8 cellular contexts compared by ENCODE assay signal in genomic region chr15:55498109-55498938, GRCh38. TPM values are rescaled to one million over a fixed set of nuclear protein-coding genes. Genes with fewer than 3 reads are reported as not detected.
DNase-seq lines count a peak whose midpoint lies in the region; ATAC-seq and TF ChIP-seq lines count a peak whose summit lies in the region.
"Not testable (repeated sequence)": the region's sequence is repeated elsewhere in the genome, so short reads cannot be mapped to it uniquely, and the experiment has no call there.

No MANE protein-coding gene starts in this region.

- in situ Hi-C loops in KBM-7 (cut with MboI; ENCODE audit: low pct_unique_long_range_greater_than_20kb, low sequenced_read_pairs) = not testable (repeated sequence)

- H3K4me3 ChIP-seq in DOHH2 (ENCODE audit: low read length) (peak overlapping the region; percentile 44), fibroblast of pulmonary artery (replicated peaks; ENCODE audit: low read depth, low read length) (peak overlapping the region; percentile 89)

- peak overlapping the region; percentile 25 for H3K27ac Mint-ChIP-seq in activated T-helper 17 cell treated with anti-CD3 and anti-CD28 coated beads, Interleukin-2, amount 50 U/mL, for 72 hours
- H3K27ac Mint-ChIP-seq in natural killer cell = peak overlapping the region; percentile 54 to 59
- not testable (repeated sequence) for H3K27ac Mint-ChIP-seq in stimulated activated effector memory CD8-positive, alpha-beta T cell treated with anti-CD3 and anti-CD28 coated beads, Interleukin-12 subunit alpha, Interleukin-12 subunit beta, amount 100 ng/mL, for 72 hours

- not testable (repeated sequence) for H3K9me3 ChIP-seq in DOHH2 (ENCODE audit: control insufficient read depth, insufficient read depth, low read length)

- intact Hi-C loops in natural killer cell (cut with micrococcal nuclease) = not testable (repeated sequence)

- not testable (repeated sequence) for H3K79me2 ChIP-seq in DOHH2 (ENCODE audit: control insufficient read depth, low read length)

- H3F3A ChIP-seq in DOHH2 (ENCODE audit: control insufficient read depth, insufficient read depth) = not testable (repeated sequence)

- H3K4me1 Mint-ChIP-seq in activated T-helper 17 cell treated with anti-CD3 and anti-CD28 coated beads, Interleukin-2, amount 50 U/mL, for 72 hours; stimulated activated effector memory CD8-positive, alpha-beta T cell treated with anti-CD3 and anti-CD28 coated beads, Interleukin-12 subunit alpha, Interleukin-12 subunit beta, amount 100 ng/mL, for 72 hours: not testable (repeated sequence)
- peaks cover 10 to 12% of the 10 kb centered on the region in 2 donors for H3K4me1 Mint-ChIP-seq in natural killer cell

- H3K36me3 ChIP-seq in DOHH2 (ENCODE audit: control insufficient read depth, low read length) = not testable (repeated sequence)

- ATAC-seq in GM21825 (IDR thresholded peaks at IDR 0.05; ENCODE audit: unreplicated experiment) (peak; percentile 99), natural killer cell (peak; percentile 83 to 91 (median 88))
- ATAC-seq in activated T-helper 17 cell treated with anti-CD3 and anti-CD28 coated beads, Interleukin-2, amount 50 U/mL, for 72 hours (replicated peaks) = peak; percentile 99
- peak; percentile 97 for ATAC-seq in stimulated activated effector memory CD8-positive, alpha-beta T cell treated with anti-CD3 and anti-CD28 coated beads, Interleukin-12 subunit alpha, Interleukin-12 subunit beta, amount 100 ng/mL, for 72 hours

- H3K36me3 Mint-ChIP-seq in activated T-helper 17 cell treated with anti-CD3 and anti-CD28 coated beads, Interleukin-2, amount 50 U/mL, for 72 hours (ENCODE audit: low read depth); natural killer cell; stimulated activated effector memory CD8-positive, alpha-beta T cell treated with anti-CD3 and anti-CD28 coated beads, Interleukin-12 subunit alpha, Interleukin-12 subunit beta, amount 100 ng/mL, for 72 hours: not testable (repeated sequence)

- not testable (repeated sequence) for TF ChIP-seq CTCF in DOHH2 (IDR thresholded peaks at IDR 0.05; ENCODE audit: low read depth, low read length, poor library complexity, severe bottlenecking); fibroblast of pulmonary artery (IDR thresholded peaks at IDR 0.05; ENCODE audit: low read length, missing control alignments); natural killer cell (IDR thresholded peaks at IDR 0.05)

- not testable (repeated sequence) for H4K20me1 ChIP-seq in DOHH2 (ENCODE audit: control insufficient read depth, insufficient read depth, low read depth, low read length)

- H3K27ac ChIP-seq in DOHH2 (ENCODE audit: low read depth, low read length) = not testable (repeated sequence)

- not testable (repeated sequence) for H3K27me3 Mint-ChIP-seq in activated T-helper 17 cell treated with anti-CD3 and anti-CD28 coated beads, Interleukin-2, amount 50 U/mL, for 72 hours
- peaks cover 11 to 12% of the 10 kb centered on the region in 2 donors for H3K27me3 Mint-ChIP-seq in natural killer cell (ENCODE audit: low read depth in 2 of 2)

- peak overlapping the region; percentile 83 for H3K4me3 Mint-ChIP-seq in activated T-helper 17 cell treated with anti-CD3 and anti-CD28 coated beads, Interleukin-2, amount 50 U/mL, for 72 hours
- peak overlapping the region; percentile 92 for H3K4me3 Mint-ChIP-seq in natural killer cell
- H3K4me3 Mint-ChIP-seq in stimulated activated effector memory CD8-positive, alpha-beta T cell treated with anti-CD3 and anti-CD28 coated beads, Interleukin-12 subunit alpha, Interleukin-12 subunit beta, amount 100 ng/mL, for 72 hours = peak overlapping the region; percentile 79

- not testable (repeated sequence) for H3K9me2 ChIP-seq in DOHH2 (replicated peaks; ENCODE audit: control insufficient read depth, low read length)

- not testable (repeated sequence) for H3K4me1 ChIP-seq in DOHH2 (ENCODE audit: control insufficient read depth, low read length)

- H3K4me2 ChIP-seq in DOHH2 (ENCODE audit: low read length) = peak overlapping the region; percentile 47

- H3K27me3 ChIP-seq in DOHH2 (ENCODE audit: control insufficient read depth, low read length) = not testable (repeated sequence)

- not testable (repeated sequence) for H3K9me3 Mint-ChIP-seq in activated T-helper 17 cell treated with anti-CD3 and anti-CD28 coated beads, Interleukin-2, amount 50 U/mL, for 72 hours; natural killer cell; stimulated activated effector memory CD8-positive, alpha-beta T cell treated with anti-CD3 and anti-CD28 coated beads, Interleukin-12 subunit alpha, Interleukin-12 subunit beta, amount 100 ng/mL, for 72 hours

- DNase-seq in KBM-7 (peak; percentile 93), RPMI7951 (ENCODE audit: low read depth) (peak; percentile 87), fibroblast of pulmonary artery (ENCODE audit: low read depth) (peak; percentile 90), natural killer cell (peak; percentile 48)
- peak; percentile 36 to 82 for DNase-seq in stimulated activated effector memory CD8-positive, alpha-beta T cell treated with anti-CD3 and anti-CD28 coated beads, Interleukin-12 subunit alpha, Interleukin-12 subunit beta, amount 100 ng/mL, for 72 hours (ENCODE audit: low spot score in 2 of 2)

RNA-seq across cellular contexts. Expression of gene DNAAF4, which starts 9.7 kb away (rescaled TPM):
- total RNA-seq in RPMI7951 (2014; rRNA removed; shearing (Covaris generic)) = 4.3 and 5.2 TPM in 2 replicates
- not detected for total RNA-seq in activated T-helper 17 cell treated with anti-CD3 and anti-CD28 coated beads, Interleukin-2, amount 50 U/mL, for 72 hours
- not detected for total RNA-seq in natural killer cell
